1 cellular context compared by ENCODE assay signal in the genomic region with DNA sequence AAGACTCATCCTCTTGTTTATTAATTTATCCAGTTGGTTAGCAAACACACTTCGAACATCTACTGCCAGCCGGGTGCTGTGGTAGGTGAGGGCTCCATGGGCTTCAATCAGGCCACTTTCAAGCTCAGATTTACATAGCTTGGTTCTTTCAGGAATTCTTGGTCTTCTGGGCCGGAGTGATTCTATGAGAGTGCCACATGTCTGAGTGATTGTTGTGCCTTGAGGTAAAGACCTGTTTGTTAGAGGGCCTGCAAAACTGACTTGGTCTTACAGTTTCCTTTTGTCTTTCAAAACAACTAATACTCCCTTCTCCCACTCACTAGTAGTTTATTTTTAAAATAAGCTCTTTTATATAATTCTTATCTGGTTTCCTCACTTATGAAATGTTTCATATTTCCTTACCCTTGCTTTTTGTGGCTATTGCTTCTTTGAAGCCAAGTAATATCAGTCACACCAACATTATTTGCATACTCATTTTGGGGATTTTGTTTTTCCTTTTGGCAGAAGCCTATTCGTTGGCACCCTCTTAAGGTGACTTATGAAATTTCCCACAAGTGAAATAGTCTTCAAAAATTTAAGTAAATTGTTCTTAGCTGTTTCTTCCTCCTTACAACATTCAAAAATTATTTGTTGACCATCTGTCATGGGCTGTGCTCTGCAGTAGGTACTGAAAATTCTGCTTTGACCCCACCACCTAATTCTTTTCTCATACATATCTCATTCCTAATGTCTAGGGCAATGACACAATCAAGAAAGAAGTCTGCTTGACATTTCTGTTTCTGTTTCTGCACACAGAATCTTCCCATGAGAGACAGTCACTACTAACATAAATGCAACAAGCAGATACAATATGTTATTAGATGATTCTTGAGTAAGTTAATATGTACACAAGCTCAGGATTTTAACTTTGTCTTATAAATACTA.
TF ChIP-seq lines count a peak whose summit lies in the region.

No MANE protein-coding gene starts in this region.

TF ChIP-seq in SK-N-SH treated with all-trans-retinoic acid at 6 μM for 48 hours, 23 proteins besides CTCF, POLR2A, EP300 and RAD21 (continued from another document):
- TF ChIP-seq, protein P1, sequence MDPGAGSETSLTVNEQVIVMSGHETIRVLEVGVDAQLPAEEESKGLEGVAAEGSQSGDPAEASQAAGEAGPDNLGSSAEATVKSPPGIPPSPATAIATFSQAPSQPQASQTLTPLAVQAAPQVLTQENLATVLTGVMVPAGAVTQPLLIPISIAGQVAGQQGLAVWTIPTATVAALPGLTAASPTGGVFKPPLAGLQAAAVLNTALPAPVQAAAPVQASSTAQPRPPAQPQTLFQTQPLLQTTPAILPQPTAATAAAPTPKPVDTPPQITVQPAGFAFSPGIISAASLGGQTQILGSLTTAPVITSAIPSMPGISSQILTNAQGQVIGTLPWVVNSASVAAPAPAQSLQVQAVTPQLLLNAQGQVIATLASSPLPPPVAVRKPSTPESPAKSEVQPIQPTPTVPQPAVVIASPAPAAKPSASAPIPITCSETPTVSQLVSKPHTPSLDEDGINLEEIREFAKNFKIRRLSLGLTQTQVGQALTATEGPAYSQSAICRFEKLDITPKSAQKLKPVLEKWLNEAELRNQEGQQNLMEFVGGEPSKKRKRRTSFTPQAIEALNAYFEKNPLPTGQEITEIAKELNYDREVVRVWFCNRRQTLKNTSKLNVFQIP (CRISPR knock-in tag; IDR thresholded peaks at IDR 0.05; ENCODE audit: borderline replicate concordance, low read depth) = no peak
- TF ChIP-seq PPARA (CRISPR knock-in tag; IDR thresholded peaks at IDR 0.05; ENCODE audit: borderline replicate concordance) (no peak), ZC3H10 (CRISPR knock-in tag; IDR thresholded peaks at IDR 0.05) (no peak), TCF4 (CRISPR knock-in tag; IDR thresholded peaks at IDR 0.05; ENCODE audit: borderline replicate concordance) (no peak)
